Comparison of ENCODE assay signal across 1 cellular context in genomic region chr22:41448189-41448808, GRCh38.
TF ChIP-seq lines count a peak whose summit lies in the region.

No MANE protein-coding gene starts in this region.

TF ChIP-seq in HepG2, 621 proteins besides CTCF, POLR2A, EP300 and RAD21 (continued from another document and continues in another):
- no peak for TF ChIP-seq ZBTB44 (CRISPR knock-in tag; IDR thresholded peaks at IDR 0.05)
- no peak for TF ChIP-seq CERS6 (CRISPR knock-in tag; IDR thresholded peaks at IDR 0.05)
- no peak for TF ChIP-seq ATF6 (CRISPR knock-in tag; conservative IDR thresholded peaks at IDR 0.05)
- TF ChIP-seq SCMH1 (CRISPR knock-in tag; IDR thresholded peaks at IDR 0.05; ENCODE audit: borderline replicate concordance): no peak
- TF ChIP-seq CBX5 (CRISPR knock-in tag; IDR thresholded peaks at IDR 0.05; ENCODE audit: borderline replicate concordance): no peak
- TF ChIP-seq ZBTB42 (CRISPR knock-in tag; IDR thresholded peaks at IDR 0.05): no peak
- no peak for TF ChIP-seq NR2F1 (CRISPR knock-in tag; IDR thresholded peaks at IDR 0.05)
- no peak for TF ChIP-seq JARID2 (CRISPR knock-in tag; IDR thresholded peaks at IDR 0.05; ENCODE audit: insufficient replicate concordance)
- peak; percentile 42; the same call in 1 of the 2 replicates for TF ChIP-seq ZFP1 (CRISPR knock-in tag; IDR thresholded peaks at IDR 0.05)
- TF ChIP-seq HNF4G (IDR thresholded peaks at IDR 0.05; ENCODE audit: borderline replicate concordance, low read depth, low read length): peak; percentile 86
- peak; percentile 78; the same call in 1 of the 2 replicates for TF ChIP-seq HNF4G (CRISPR knock-in tag; IDR thresholded peaks at IDR 0.05; ENCODE audit: borderline replicate concordance, low read depth)
- no peak for TF ChIP-seq ZNF841 (CRISPR knock-in tag; IDR thresholded peaks at IDR 0.05; ENCODE audit: borderline replicate concordance)
- peak; percentile 65; the same call in 1 of the 2 replicates for TF ChIP-seq E2F1 (CRISPR knock-in tag; IDR thresholded peaks at IDR 0.05)
- no peak; the same call in 1 of the 2 replicates for TF ChIP-seq ZNF441 (CRISPR knock-in tag; IDR thresholded peaks at IDR 0.05; ENCODE audit: borderline replicate concordance)
- TF ChIP-seq DNMT1 (CRISPR knock-in tag; IDR thresholded peaks at IDR 0.05): no peak; the same call in 1 of the 2 replicates
- TF ChIP-seq NKX3-1 (CRISPR knock-in tag; IDR thresholded peaks at IDR 0.05): no peak
- no peak for TF ChIP-seq ZNF20 (CRISPR knock-in tag; IDR thresholded peaks at IDR 0.05)
- TF ChIP-seq ZNF577 (CRISPR knock-in tag; IDR thresholded peaks at IDR 0.05; ENCODE audit: borderline replicate concordance, low read depth): no peak
- TF ChIP-seq DPF2 (CRISPR knock-in tag; IDR thresholded peaks at IDR 0.05; ENCODE audit: borderline replicate concordance, low read depth): no peak
- peak; percentile 67; the same call in 1 of the 2 replicates for TF ChIP-seq TBX3 (IDR thresholded peaks at IDR 0.05; ENCODE audit: borderline replicate concordance)
- peak; percentile 83; the same call in 1 of the 2 replicates for TF ChIP-seq NR2F2 (IDR thresholded peaks at IDR 0.05; ENCODE audit: borderline replicate concordance, low read depth)
- TF ChIP-seq SMAD1 (CRISPR knock-in tag; IDR thresholded peaks at IDR 0.05; ENCODE audit: borderline replicate concordance, low read depth): no peak
- peak; percentile 58; the same call in 1 of the 2 replicates for TF ChIP-seq ESRRA (CRISPR knock-in tag; IDR thresholded peaks at IDR 0.05; ENCODE audit: low read depth)
- TF ChIP-seq RNF219 (CRISPR knock-in tag; IDR thresholded peaks at IDR 0.05): no peak
- TF ChIP-seq THRA (CRISPR knock-in tag; IDR thresholded peaks at IDR 0.05; ENCODE audit: borderline replicate concordance): peak; percentile 65; the same call in 1 of the 2 replicates
- 0 out of 2 replicates have a peak, but pooled peaks have one; percentile 51 for TF ChIP-seq ATF7-NPFF (CRISPR knock-in tag; IDR thresholded peaks at IDR 0.05; ENCODE audit: low read depth)
- no peak; the same call in 1 of the 2 replicates for TF ChIP-seq ZNF510 (CRISPR knock-in tag; IDR thresholded peaks at IDR 0.05; ENCODE audit: low read depth)
- no peak for TF ChIP-seq ZNF224 (CRISPR knock-in tag; IDR thresholded peaks at IDR 0.05)
- TF ChIP-seq SMYD3 (CRISPR knock-in tag; IDR thresholded peaks at IDR 0.05): no peak
- peak; percentile 19; the same call in 1 of the 2 replicates for TF ChIP-seq BCL6 (CRISPR knock-in tag; IDR thresholded peaks at IDR 0.05)
- TF ChIP-seq ISX (CRISPR knock-in tag; conservative IDR thresholded peaks at IDR 0.05): no peak
- peak; percentile 84 for TF ChIP-seq TAF1 (CRISPR knock-in tag; IDR thresholded peaks at IDR 0.05)
- TF ChIP-seq PAWR (CRISPR knock-in tag; IDR thresholded peaks at IDR 0.05; ENCODE audit: borderline replicate concordance): no peak
- TF ChIP-seq GATA4 (IDR thresholded peaks at IDR 0.05; ENCODE audit: borderline replicate concordance, low read depth): no peak
- TF ChIP-seq MAZ (IDR thresholded peaks at IDR 0.05; ENCODE audit: borderline replicate concordance, low read depth, low read length): peak; percentile 100
- peak; percentile 95 for TF ChIP-seq MAZ (CRISPR knock-in tag; IDR thresholded peaks at IDR 0.05; ENCODE audit: low read depth)
- TF ChIP-seq PAX8 (CRISPR knock-in tag; IDR thresholded peaks at IDR 0.05; ENCODE audit: borderline replicate concordance): no peak
- 0 out of 2 replicates have a peak, but pooled peaks have one; percentile 71 for TF ChIP-seq ZNF547 (CRISPR knock-in tag; IDR thresholded peaks at IDR 0.05)
- TF ChIP-seq ZFP82 (CRISPR knock-in tag; IDR thresholded peaks at IDR 0.05; ENCODE audit: borderline replicate concordance): no peak
- TF ChIP-seq MBD4 (IDR thresholded peaks at IDR 0.05; ENCODE audit: borderline replicate concordance, low read length): no peak
- no peak for TF ChIP-seq STAG1 (CRISPR knock-in tag; IDR thresholded peaks at IDR 0.05)
- no peak for TF ChIP-seq ZNF543 (CRISPR knock-in tag; IDR thresholded peaks at IDR 0.05)
- TF ChIP-seq NFRKB (IDR thresholded peaks at IDR 0.05): no peak
- TF ChIP-seq AKAP8 (CRISPR knock-in tag; IDR thresholded peaks at IDR 0.05): no peak; the same call in 1 of the 2 replicates
- TF ChIP-seq TFDP2 (CRISPR knock-in tag; IDR thresholded peaks at IDR 0.05): peak; percentile 88
- no peak for TF ChIP-seq CSRNP2 (CRISPR knock-in tag; conservative IDR thresholded peaks at IDR 0.05; ENCODE audit: low read depth)
- TF ChIP-seq ZNF142 (CRISPR knock-in tag; IDR thresholded peaks at IDR 0.05): no peak
